ENCODE assay signal across 10 cellular contexts in the genomic region with DNA sequence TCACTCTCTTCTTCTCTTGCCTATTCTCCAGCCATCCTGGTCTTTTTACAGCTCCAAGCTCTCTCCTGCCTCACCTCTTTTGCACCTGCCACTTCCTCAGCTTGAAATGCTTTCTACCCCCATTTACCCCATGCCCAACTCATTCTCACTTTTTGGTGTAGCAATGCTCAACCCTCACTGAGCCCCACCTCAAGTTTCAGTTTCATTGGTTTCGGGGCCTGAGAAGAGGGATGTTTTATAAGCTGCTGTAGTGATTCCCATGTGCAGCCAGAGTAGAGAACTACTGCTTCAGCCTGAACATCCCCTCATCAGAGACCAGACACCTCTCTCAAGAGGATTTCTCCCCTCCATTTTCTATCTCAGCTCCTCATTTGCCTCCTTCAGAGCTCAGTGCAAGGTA. TPM values are rescaled to one million over a fixed set of nuclear protein-coding genes. Genes with fewer than 3 reads are reported as not detected.
A peak's percentile ranks its signal among the peaks of the same experiment; 100 is the strongest.
DNase-seq lines count a peak whose midpoint lies in the region; ATAC-seq and TF ChIP-seq lines count a peak whose summit lies in the region.
"Had no signal": no experiment of that assay in that cellular context is flagged by ENCODE, and none has a peak within 500 bp of the region (broad histone marks: within the 10 kb centered on the region; RNA-seq: fewer than 3 reads in every experiment).

No MANE protein-coding gene starts in this region.

- DNase-seq in GM12865 (ENCODE audit: low read depth) = peak; percentile 80
- peak; percentile 28 for DNase-seq in T-helper 2 cell treated with Interferon-gamma antibody and Interleukin-4, amounts not matched to agents 5 μg/mL and 100 μg/mL, for 36 hours (ENCODE audit: low spot score)
- DNase-seq in posterior cingulate gyrus = no peak
- DNase-seq in left ventricle myocardium inferior = no peak
- no peak for DNase-seq in hippocampal formation (lab: John Stamatoyannopoulos, UW)
- no peak for DNase-seq in GM03348 (ENCODE audit: low spot score)
- DNase-seq: PC-9 had no signal

- no peak for TF ChIP-seq CTCF in GM12865 (IDR thresholded peaks at IDR 0.05; ENCODE audit: insufficient read depth, low read depth, low read length, missing control alignments)
- no peak for TF ChIP-seq CTCF in left ventricle myocardium inferior (IDR thresholded peaks at IDR 0.05; ENCODE audit: borderline replicate concordance)

- intact Hi-C loops in posterior cingulate gyrus (cut with DNase I) = no loop called here
- intact Hi-C loops in left ventricle myocardium inferior (cut with micrococcal nuclease) = no loop called here

- peaks cover 2% of the 10 kb centered on the region for H3K36me3 Mint-ChIP-seq in T-helper 2 cell treated with Interferon-gamma antibody and Interleukin-4, amounts not matched to agents 5 μg/mL and 100 μg/mL, for 36 hours (ENCODE audit: low read depth)

- H3K9me3 ChIP-seq in left ventricle myocardium inferior (replicated peaks) = no peaks in the 10 kb centered on the region
- H3K9me3 ChIP-seq: thoracic aorta had no signal

- no peak overlapping the region for H3K27ac ChIP-seq in left ventricle myocardium inferior (replicated peaks)
- H3K27ac ChIP-seq: PC-9, thoracic aorta had no signal

- peaks cover 20% of the 10 kb centered on the region for H3K4me1 Mint-ChIP-seq in T-helper 2 cell treated with Interferon-gamma antibody and Interleukin-4, amounts not matched to agents 5 μg/mL and 100 μg/mL, for 36 hours (ENCODE audit: low read depth)

- peak; percentile 96 for ATAC-seq in GM19395 (IDR thresholded peaks at IDR 0.05; ENCODE audit: unreplicated experiment)
- peak; percentile 85 for ATAC-seq in HG02938 (IDR thresholded peaks at IDR 0.05; ENCODE audit: unreplicated experiment)

- no peaks in the 10 kb centered on the region for H3K27me3 ChIP-seq in left ventricle myocardium inferior (ENCODE audit: low read depth)

- H3K9me3 Mint-ChIP-seq in T-helper 2 cell treated with Interferon-gamma antibody and Interleukin-4, amounts not matched to agents 5 μg/mL and 100 μg/mL, for 36 hours = no peaks in the 10 kb centered on the region

- H3K4me3 Mint-ChIP-seq in T-helper 2 cell treated with Interferon-gamma antibody and Interleukin-4, amounts not matched to agents 5 μg/mL and 100 μg/mL, for 36 hours = peak overlapping the region; percentile 57

- no peak overlapping the region for H3K4me3 ChIP-seq in GM12865 (ENCODE audit: low read depth, low read length)
- no peak overlapping the region for H3K4me3 ChIP-seq in left ventricle myocardium inferior
- H3K4me3 ChIP-seq: PC-9, thoracic aorta had no signal

- no peaks in the 10 kb centered on the region for H3K4me1 ChIP-seq in left ventricle myocardium inferior

- no peaks in the 10 kb centered on the region for H3K27me3 Mint-ChIP-seq in T-helper 2 cell treated with Interferon-gamma antibody and Interleukin-4, amounts not matched to agents 5 μg/mL and 100 μg/mL, for 36 hours (ENCODE audit: low read depth)

- H3K36me3 ChIP-seq in left ventricle myocardium inferior = no peaks in the 10 kb centered on the region
- H3K36me3 ChIP-seq: thoracic aorta had no signal

- H3K27ac Mint-ChIP-seq in T-helper 2 cell treated with Interferon-gamma antibody and Interleukin-4, amounts not matched to agents 5 μg/mL and 100 μg/mL, for 36 hours = peak overlapping the region; percentile 80

RNA-seq across cellular contexts. Expression of a gene that starts 45.2 kb away (rescaled TPM):
- 4.9 TPM for total RNA-seq in left ventricle myocardium inferior

Comparison
In these comparisons a context has a peak if more than half of its experiments do, and no peak if none do; other contexts are left out.
1. DNase-seq: peak in GM12865 (single experiment) and T-helper 2 cell treated with Interferon-gamma antibody and Interleukin-4, amounts not matched to agents 5 μg/mL and 100 μg/mL, for 36 hours (single experiment); none in posterior cingulate gyrus (0 of 10), left ventricle myocardium inferior (single experiment), hippocampal formation (0 of 2) and GM03348 (single experiment).